In genomic region chr11:64118871-64119495, GRCh38 we compare ENCODE assay signal across 19 cellular contexts. TPM values are rescaled to one million over a fixed set of nuclear protein-coding genes. Genes with fewer than 3 reads are reported as not detected.
DNase-seq lines count a peak whose midpoint lies in the region; ATAC-seq and TF ChIP-seq lines count a peak whose summit lies in the region.
"Had no signal": no experiment of that assay in that cellular context is flagged by ENCODE, and none has a peak within 500 bp of the region (broad histone marks: within the 10 kb centered on the region; RNA-seq: fewer than 3 reads in every experiment).

No MANE protein-coding gene starts in this region.

- no peak overlapping the region for H3K4me3 Mint-ChIP-seq in WTC11
- H3K4me3 Mint-ChIP-seq in stimulated activated naive CD8-positive, alpha-beta T cell treated with anti-CD3 and anti-CD28 coated beads, Interleukin-15, amount 100 ng/mL, for 72 hours: no peak overlapping the region
- H3K4me3 Mint-ChIP-seq: CD8-positive, alpha-beta memory T cell; GM23338; T-helper 1 cell treated with Interleukin-12 subunit alpha and Interleukin-12 subunit beta and Interleukin-4 antibody, amounts not matched to agents 30 μg/mL and 1 μg/mL, for 36 hours had no signal

- ATAC-seq in WTC11: no peak
- no peak for ATAC-seq in HG03457 (IDR thresholded peaks at IDR 0.05; ENCODE audit: unreplicated experiment)
- ATAC-seq in stimulated activated naive CD8-positive, alpha-beta T cell treated with anti-CD3 and anti-CD28 coated beads, Interleukin-15, amount 100 ng/mL, for 72 hours: no peak
- ATAC-seq: GM23338 had no signal

- H3K36me3 Mint-ChIP-seq in WTC11: peaks cover 5% of the 10 kb centered on the region; the same call in 1 of the 2 replicates
- H3K36me3 Mint-ChIP-seq: CD8-positive, alpha-beta memory T cell had no signal

- POLR2A ChIA-PET in WTC11 (lab: Charles Lee): interaction anchor here (0.5 kb wide), 1 partner anchor 74 kb away, joined by 4 read pairs; no protein-coding TSS in a partner anchor

- peak; percentile 47 for DNase-seq in NCI-H1694 treated with DMSO at 0.1 percent for 48 hours (lab: John Stamatoyannopoulos, UW)
- DNase-seq in NCI-H1694 (lab: John Stamatoyannopoulos, UW): no peak
- DNase-seq in NCI-H524 (lab: John Stamatoyannopoulos, UW): peak; percentile 75 to 80
- DNase-seq in WTC11 (ENCODE audit: low spot score): no peak
- no peak for DNase-seq in activated T-cell treated with anti-CD3 and anti-CD28 coated beads, Interleukin-2, amount 50 U/mL, for 48 hours
- DNase-seq in activated CD4-positive, alpha-beta T cell treated with anti-CD3 and anti-CD28 coated beads for 48 hours: no peak
- no peak for DNase-seq in stimulated activated naive CD8-positive, alpha-beta T cell treated with anti-CD3 and anti-CD28 coated beads, Interleukin-15, amount 100 ng/mL, for 72 hours
- DNase-seq: 8988T; Calu3; CD8-positive, alpha-beta memory T cell; NCI-H1092 treated with DMSO at 0.1 percent for 48 hours; NCI-H1436 treated with DMSO at 0.1 percent for 48 hours; NCI-H2029 treated with DMSO at 0.1 percent for 48 hours; NCI-H2227 treated with DMSO at 0.1 percent for 48 hours; NCI-H510A treated with DMSO at 0.1 percent for 48 hours; OCI-M1 had no signal

- CTCF ChIA-PET in WTC11 (lab: Charles Lee): interaction anchor here (1.0 to 1.8 kb wide), 4 partner anchors 24 to 119 kb away, joined by 3 to 7 read pairs (median 4); no protein-coding TSS in a partner anchor

- H3K4me1 Mint-ChIP-seq in WTC11: peaks cover 34% of the 10 kb centered on the region
- H3K4me1 Mint-ChIP-seq in stimulated activated naive CD8-positive, alpha-beta T cell treated with anti-CD3 and anti-CD28 coated beads, Interleukin-15, amount 100 ng/mL, for 72 hours: peaks cover 25% of the 10 kb centered on the region
- H3K4me1 Mint-ChIP-seq: CD8-positive, alpha-beta memory T cell had no signal

- peaks cover 47% of the 10 kb centered on the region for H3K27me3 Mint-ChIP-seq in WTC11 (ENCODE audit: low read depth)
- H3K27me3 Mint-ChIP-seq in stimulated activated naive CD8-positive, alpha-beta T cell treated with anti-CD3 and anti-CD28 coated beads, Interleukin-15, amount 100 ng/mL, for 72 hours: no peaks in the 10 kb centered on the region
- H3K27me3 Mint-ChIP-seq: CD8-positive, alpha-beta memory T cell had no signal

- H3K27ac Mint-ChIP-seq in WTC11: 0 out of 2 replicates have a peak overlapping the region, but pooled peaks have one; percentile 24
- H3K27ac Mint-ChIP-seq in stimulated activated naive CD8-positive, alpha-beta T cell treated with anti-CD3 and anti-CD28 coated beads, Interleukin-15, amount 100 ng/mL, for 72 hours: no peak overlapping the region
- H3K27ac Mint-ChIP-seq: GM23338; T-helper 1 cell treated with Interleukin-12 subunit alpha and Interleukin-12 subunit beta and Interleukin-4 antibody, amounts not matched to agents 30 μg/mL and 1 μg/mL, for 36 hours had no signal

- no peak for TF ChIP-seq CTCF in WTC11 (IDR thresholded peaks at IDR 0.05)

- H3K9me3 Mint-ChIP-seq in WTC11: no peaks in the 10 kb centered on the region
- no peaks in the 10 kb centered on the region for H3K9me3 Mint-ChIP-seq in stimulated activated naive CD8-positive, alpha-beta T cell treated with anti-CD3 and anti-CD28 coated beads, Interleukin-15, amount 100 ng/mL, for 72 hours
- H3K9me3 Mint-ChIP-seq: CD8-positive, alpha-beta memory T cell; GM23338; T-helper 1 cell treated with Interleukin-12 subunit alpha and Interleukin-12 subunit beta and Interleukin-4 antibody, amounts not matched to agents 30 μg/mL and 1 μg/mL, for 36 hours had no signal

TF ChIP-seq in WTC11, 78 proteins besides CTCF, POLR2A, EP300 and RAD21 (continues in another document):
- TF ChIP-seq PREB (CRISPR knock-in tag; IDR thresholded peaks at IDR 0.05; ENCODE audit: borderline replicate concordance): no peak
- TF ChIP-seq ZNF263 (CRISPR knock-in tag; IDR thresholded peaks at IDR 0.05; ENCODE audit: low read depth): no peak
- no peak for TF ChIP-seq ZNF396 (CRISPR knock-in tag; IDR thresholded peaks at IDR 0.05; ENCODE audit: borderline replicate concordance)
- TF ChIP-seq ZNF416 (CRISPR knock-in tag; IDR thresholded peaks at IDR 0.05): no peak
- no peak for TF ChIP-seq MAX (CRISPR knock-in tag; IDR thresholded peaks at IDR 0.05)
- no peak for TF ChIP-seq E2F5 (CRISPR knock-in tag; IDR thresholded peaks at IDR 0.05)
- TF ChIP-seq CBFB (CRISPR knock-in tag; IDR thresholded peaks at IDR 0.05; ENCODE audit: low read depth): no peak
- TF ChIP-seq FOXK1 (CRISPR knock-in tag; IDR thresholded peaks at IDR 0.05): no peak
- no peak for TF ChIP-seq NFATC4 (CRISPR knock-in tag; IDR thresholded peaks at IDR 0.05)
- no peak for TF ChIP-seq PRDM15 (CRISPR knock-in tag; IDR thresholded peaks at IDR 0.05)
- no peak for TF ChIP-seq STAT6 (CRISPR knock-in tag; conservative IDR thresholded peaks at IDR 0.05; ENCODE audit: low read depth)
- no peak for TF ChIP-seq EMX1 (CRISPR knock-in tag; IDR thresholded peaks at IDR 0.05)
- no peak for TF ChIP-seq GRHL2 (CRISPR knock-in tag; IDR thresholded peaks at IDR 0.05; ENCODE audit: insufficient replicate concordance, severe bottlenecking)
- TF ChIP-seq ESRRA (CRISPR knock-in tag; IDR thresholded peaks at IDR 0.05; ENCODE audit: borderline replicate concordance): no peak
- no peak for TF ChIP-seq OVOL2 (CRISPR knock-in tag; IDR thresholded peaks at IDR 0.05; ENCODE audit: borderline replicate concordance)

RNA-seq across cellular contexts. Expression of gene MACROD1, which starts 46.9 kb away (rescaled TPM):
- 36.9 to 54.4 TPM (median 52.9 TPM) in 3 replicates for total RNA-seq in WTC11 (2021)

Comparison
In these comparisons a context has a peak if more than half of its experiments do, and no peak if none do; other contexts are left out.
1. DNase-seq: peak in NCI-H1694 treated with DMSO at 0.1 percent for 48 hours (single experiment) and NCI-H524 (2 of 2); none in NCI-H1694 (single experiment), WTC11 (single experiment), activated T-cell treated with anti-CD3 and anti-CD28 coated beads, Interleukin-2, amount 50 U/mL, for 48 hours (0 of 2), activated CD4-positive, alpha-beta T cell treated with anti-CD3 and anti-CD28 coated beads for 48 hours (single experiment) and stimulated activated naive CD8-positive, alpha-beta T cell treated with anti-CD3 and anti-CD28 coated beads, Interleukin-15, amount 100 ng/mL, for 72 hours (0 of 2).